ENCODE assay signal across 10 cellular contexts in the genomic region with DNA sequence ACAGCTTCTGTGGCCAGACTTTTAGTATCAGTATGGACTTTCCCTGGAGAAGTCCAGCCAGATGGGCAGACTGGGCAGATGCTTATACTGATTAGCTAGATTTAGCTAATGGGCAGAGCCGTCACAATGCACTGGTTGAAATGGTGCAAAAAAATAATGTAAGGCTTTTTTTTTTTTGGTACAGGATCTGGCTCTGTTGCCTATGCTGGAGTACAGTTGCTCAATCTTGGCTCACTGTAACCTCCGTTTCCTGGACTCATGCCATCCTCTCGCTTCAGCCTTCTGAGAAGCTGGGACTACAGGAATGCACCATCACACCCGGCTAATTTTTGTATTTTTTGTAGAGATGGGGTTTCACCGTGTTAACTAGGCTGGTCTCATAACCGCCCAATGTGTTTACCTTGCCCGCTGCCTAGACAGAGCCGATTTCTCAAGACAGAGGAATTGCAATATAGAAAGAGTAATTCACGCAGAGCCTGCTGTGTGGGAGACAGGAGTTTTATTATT. TPM values are rescaled to one million over a fixed set of nuclear protein-coding genes. Genes with fewer than 3 reads are reported as not detected.
DNase-seq lines count a peak whose midpoint lies in the region; ATAC-seq and TF ChIP-seq lines count a peak whose summit lies in the region.
"Had no signal": no experiment of that assay in that cellular context is flagged by ENCODE, and none has a peak within 500 bp of the region (broad histone marks: within the 10 kb centered on the region; RNA-seq: fewer than 3 reads in every experiment).

No MANE protein-coding gene starts in this region.

- in situ Hi-C loops in Caki2 (cut with HindIII; ENCODE audit: low pct_unique_long_range_greater_than_20kb, low sequenced_read_pairs): no loop called here

- no peaks in the 10 kb centered on the region for H3K36me3 ChIP-seq in BE2C

- no peak for TF ChIP-seq CTCF in BE2C (IDR thresholded peaks at IDR 0.05; ENCODE audit: low read depth, low read length)

- DNase-seq in Caki2 (ENCODE audit: low read depth) (peak; percentile 50), OCI-M1 (lab: John Stamatoyannopoulos, UW) (peak; percentile 73), fibroblast of gingiva (ENCODE audit: low read depth) (peak; percentile 92), pons (ENCODE audit: low spot score) (peak; percentile 41), BE2C (no peak), 8988T (no peak)
- DNase-seq in activated CD8-positive, alpha-beta memory T cell treated with anti-CD3 and anti-CD28 coated beads, Interleukin-2, amount 50 U/mL, for 48 hours: no peak
- DNase-seq: activated CD4-positive, alpha-beta T cell treated with anti-CD3 and anti-CD28 coated beads for 1 hour; naive B cell had no signal

- H3K27me3 ChIP-seq in BE2C: no peaks in the 10 kb centered on the region

- ATAC-seq in GM18909 (IDR thresholded peaks at IDR 0.05; ENCODE audit: poor library complexity, unreplicated experiment): no peak

- H3K4me1 ChIP-seq in BE2C: no peaks in the 10 kb centered on the region

- H3K9me3 ChIP-seq in BE2C: no peaks in the 10 kb centered on the region

- H3K4me3 ChIP-seq in BE2C (ENCODE audit: low read depth, low read length): no peak overlapping the region

RNA-seq across cellular contexts. Expression of a gene that starts 16.4 kb away (rescaled TPM):
- total RNA-seq in Caki2 (2014; rRNA removed; shearing (Covaris generic); ENCODE audit: low replicate concordance): 176 and 179 TPM in 2 replicates
- polyA plus RNA-seq in BE2C (2012; ENCODE audit: insufficient read depth, insufficient read length, low read depth): 13.5 TPM

RNA-seq across cellular contexts. Expression of a gene that starts 35.6 kb away (rescaled TPM):
- 32.5 and 43.2 TPM in 2 replicates for total RNA-seq in Caki2 (2014; rRNA removed; shearing (Covaris generic); ENCODE audit: low replicate concordance)
- 61.3 TPM for polyA plus RNA-seq in BE2C (2012; ENCODE audit: insufficient read depth, insufficient read length, low read depth)

RNA-seq across cellular contexts. Expression of a gene that starts 42.7 kb away (rescaled TPM):
- total RNA-seq in Caki2 (2014; rRNA removed; shearing (Covaris generic); ENCODE audit: low replicate concordance): 303 and 346 TPM in 2 replicates
- 362 TPM for polyA plus RNA-seq in BE2C (2012; ENCODE audit: insufficient read depth, insufficient read length, low read depth)

RNA-seq across cellular contexts. Expression of a gene that starts 44.7 kb away (rescaled TPM):
- total RNA-seq in Caki2 (2014; rRNA removed; shearing (Covaris generic); ENCODE audit: low replicate concordance): 0.14 TPM in 2 replicates
- polyA plus RNA-seq in BE2C (2012; ENCODE audit: insufficient read depth, insufficient read length, low read depth): 191 TPM

RNA-seq across cellular contexts. Expression of a gene that starts 52.4 kb away (rescaled TPM):
- 56.5 and 59.5 TPM in 2 replicates for total RNA-seq in Caki2 (2014; rRNA removed; shearing (Covaris generic); ENCODE audit: low replicate concordance)
- 96.9 TPM for polyA plus RNA-seq in BE2C (2012; ENCODE audit: insufficient read depth, insufficient read length, low read depth)

Comparison
In these comparisons a context has a peak if more than half of its experiments do, and no peak if none do; other contexts are left out.
1. DNase-seq: peak in Caki2 (single experiment), OCI-M1 (single experiment), fibroblast of gingiva (single experiment) and pons (single experiment); none in activated CD8-positive, alpha-beta memory T cell treated with anti-CD3 and anti-CD28 coated beads, Interleukin-2, amount 50 U/mL, for 48 hours (single experiment), BE2C (single experiment) and 8988T (single experiment).